Comparison of ENCODE assay signal across 8 cellular contexts in the genomic region with DNA sequence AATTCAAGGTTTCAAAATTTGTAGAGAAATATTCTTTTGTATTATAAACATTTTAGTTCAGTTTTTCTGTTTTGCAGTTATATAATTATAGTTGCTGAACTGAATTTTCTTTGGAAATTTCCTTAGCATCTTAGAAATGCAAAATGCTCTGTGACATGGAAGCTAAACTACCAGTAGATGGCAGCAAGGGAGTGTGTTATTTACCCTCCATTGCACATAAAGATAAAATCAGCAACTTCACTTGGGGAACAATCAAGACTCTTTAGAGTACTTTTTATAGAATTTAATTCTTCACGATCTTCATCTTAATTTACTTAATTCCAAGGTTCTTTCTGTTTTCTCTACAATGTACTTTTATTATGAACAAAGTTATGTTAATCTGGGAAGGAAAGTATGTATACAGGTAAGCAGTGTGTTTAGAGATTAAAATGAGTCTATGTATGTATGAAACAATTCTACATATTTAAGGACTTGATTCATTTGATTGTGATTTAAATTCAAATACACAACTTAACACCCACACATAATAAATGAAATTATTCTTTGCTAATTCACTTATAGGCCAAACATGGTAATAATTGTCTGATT.
DNase-seq lines count a peak whose midpoint lies in the region; ATAC-seq, FAIRE-seq and TF ChIP-seq lines count a peak whose summit lies in the region.

No MANE protein-coding gene starts in this region.

- no peak overlapping the region for H3K4me3 Mint-ChIP-seq in CD4-positive, alpha-beta memory T cell
- no peak overlapping the region for H3K4me3 Mint-ChIP-seq in neural crest cell
- no peak overlapping the region for H3K4me3 Mint-ChIP-seq in activated CD4-positive, alpha-beta memory T cell treated with anti-CD3 and anti-CD28 coated beads, Interleukin-2, amount 10 ng/mL, durations not matched to agents 7 days and 5 days

- H2AFZ ChIP-seq in PC-9 (no peak overlapping the region), endothelial cell of umbilical vein (ENCODE audit: low read depth, low read length) (peak overlapping the region; percentile 23)

- no peaks in the 10 kb centered on the region for H3K9me2 ChIP-seq in PC-9 (ENCODE audit: insufficient read depth)

- POLR2A ChIA-PET in CD4-positive, alpha-beta memory T cell (lab: Charles Lee; ENCODE audit: partially characterized antibody) = no interaction called here
- POLR2A ChIA-PET in PC-9 (lab: Charles Lee; ENCODE audit: unreplicated experiment) = no interaction called here
- POLR2A ChIA-PET in endothelial cell of umbilical vein (lab: Charles Lee) = no interaction called here
- POLR2A ChIA-PET in activated CD4-positive, alpha-beta memory T cell treated with anti-CD3 and anti-CD28 coated beads, Interleukin-2, amount 10 ng/mL, durations not matched to agents 7 days and 5 days (lab: Charles Lee) = no interaction called here

- H3F3A ChIP-seq in PC-9 (ENCODE audit: insufficient read depth, low read depth) = no peaks in the 10 kb centered on the region

- no peak for ATAC-seq in HG03439 (IDR thresholded peaks at IDR 0.05; ENCODE audit: unreplicated experiment)

- H3K9me3 Mint-ChIP-seq in CD4-positive, alpha-beta memory T cell = no peaks in the 10 kb centered on the region
- no peaks in the 10 kb centered on the region for H3K9me3 Mint-ChIP-seq in neural crest cell
- H3K9me3 Mint-ChIP-seq in activated CD4-positive, alpha-beta memory T cell treated with anti-CD3 and anti-CD28 coated beads, Interleukin-2, amount 10 ng/mL, durations not matched to agents 7 days and 5 days = no peaks in the 10 kb centered on the region

- no peaks in the 10 kb centered on the region for H3K36me3 Mint-ChIP-seq in CD4-positive, alpha-beta memory T cell
- H3K36me3 Mint-ChIP-seq in neural crest cell (ENCODE audit: low read depth) = peaks cover 2% of the 10 kb centered on the region
- no peaks in the 10 kb centered on the region for H3K36me3 Mint-ChIP-seq in activated CD4-positive, alpha-beta memory T cell treated with anti-CD3 and anti-CD28 coated beads, Interleukin-2, amount 10 ng/mL, durations not matched to agents 7 days and 5 days (ENCODE audit: low read depth)

- no peaks in the 10 kb centered on the region for H3K36me3 ChIP-seq in CD4-positive, alpha-beta memory T cell (ENCODE audit: insufficient read depth, low read length)
- H3K36me3 ChIP-seq in PC-9 (ENCODE audit: low read depth) = no peaks in the 10 kb centered on the region
- no peaks in the 10 kb centered on the region for H3K36me3 ChIP-seq in endothelial cell of umbilical vein (ENCODE audit: control insufficient read depth in 2 of 2, extremely low read depth in 1 of 2, insufficient read depth in 2 of 2, low read length in 2 of 2)

- no peaks in the 10 kb centered on the region for H3K4me1 Mint-ChIP-seq in CD4-positive, alpha-beta memory T cell
- no peaks in the 10 kb centered on the region for H3K4me1 Mint-ChIP-seq in neural crest cell
- no peaks in the 10 kb centered on the region for H3K4me1 Mint-ChIP-seq in activated CD4-positive, alpha-beta memory T cell treated with anti-CD3 and anti-CD28 coated beads, Interleukin-2, amount 10 ng/mL, durations not matched to agents 7 days and 5 days

- CTCF ChIA-PET in CD4-positive, alpha-beta memory T cell (lab: Charles Lee; ENCODE audit: partially characterized antibody) = interaction anchor here (1.7 kb wide), 1 partner anchor 1062 kb away, joined by 4 read pairs; no protein-coding TSS in a partner anchor
- CTCF ChIA-PET in PC-9 (lab: Charles Lee) (interaction anchor here (0.6 to 1.3 kb wide), 2 partner anchors 895 to 1069 kb away, joined by 3 read pairs; no protein-coding TSS in a partner anchor), endothelial cell of umbilical vein (lab: Charles Lee) (interaction anchor here (0.8 to 1.4 kb wide), 15 partner anchors 8 to 1062 kb away, joined by 3 to 23 read pairs (median 4); partner anchors contain the start of gene THSD7A)
- CTCF ChIA-PET in activated CD4-positive, alpha-beta memory T cell treated with anti-CD3 and anti-CD28 coated beads, Interleukin-2, amount 10 ng/mL, durations not matched to agents 7 days and 5 days (lab: Charles Lee) = interaction anchor here (0.6 kb wide), 1 partner anchor 487 kb away, joined by 3 read pairs; no protein-coding TSS in a partner anchor

- no peaks in the 10 kb centered on the region for H3K9me3 ChIP-seq in CD4-positive, alpha-beta memory T cell (ENCODE audit: control insufficient read depth in 1 of 2, low read length in 2 of 2)
- H3K9me3 ChIP-seq in PC-9 (ENCODE audit: insufficient read depth, low read depth) (no peaks in the 10 kb centered on the region), endothelial cell of umbilical vein (replicated peaks; ENCODE audit: control insufficient read depth, insufficient read depth, low read length) (no peaks in the 10 kb centered on the region)

- TF ChIP-seq CTCF in PC-9 (conservative IDR thresholded peaks at IDR 0.05) = peak; percentile 90
- peak; percentile 43 to 48 for TF ChIP-seq CTCF in endothelial cell of umbilical vein (IDR thresholded peaks at IDR 0.05; ENCODE audit: extremely low read depth in 1 of 2, insufficient read depth in 1 of 2, low read depth in 1 of 2, low read length in 2 of 2)
- TF ChIP-seq CTCF in neural crest cell (conservative IDR thresholded peaks at IDR 0.05) = peak; percentile 90

- dilution Hi-C loops in endothelial cell of umbilical vein (cut with MboI; ENCODE audit: extremely low pct_ligation_motif_present, low sequenced_read_pairs) = no loop called here

- FAIRE-seq in GM19239 (lab: Jason Lieb, UNC) (peak; percentile 4), endothelial cell of umbilical vein (lab: Jason Lieb, UNC) (peak; percentile 37)

- H3K27ac Mint-ChIP-seq in CD4-positive, alpha-beta memory T cell = no peak overlapping the region
- no peak overlapping the region for H3K27ac Mint-ChIP-seq in neural crest cell (ENCODE audit: unreplicated experiment)
- no peak overlapping the region for H3K27ac Mint-ChIP-seq in activated CD4-positive, alpha-beta memory T cell treated with anti-CD3 and anti-CD28 coated beads, Interleukin-2, amount 10 ng/mL, durations not matched to agents 7 days and 5 days

- BruUV-seq in PC-9 (replicated peaks; lab: Mats Ljungman, UMichigan) = no TSS peak
- no TSS peak for BruUV-seq in endothelial cell of umbilical vein (replicated peaks; lab: Mats Ljungman, UMichigan)

- H3K27me3 Mint-ChIP-seq in CD4-positive, alpha-beta memory T cell = no peaks in the 10 kb centered on the region
- no peaks in the 10 kb centered on the region for H3K27me3 Mint-ChIP-seq in neural crest cell (ENCODE audit: low read depth)
- H3K27me3 Mint-ChIP-seq in activated CD4-positive, alpha-beta memory T cell treated with anti-CD3 and anti-CD28 coated beads, Interleukin-2, amount 10 ng/mL, durations not matched to agents 7 days and 5 days = no peaks in the 10 kb centered on the region

- no peaks in the 10 kb centered on the region for H3K79me2 ChIP-seq in PC-9 (ENCODE audit: low read depth)
- no peaks in the 10 kb centered on the region for H3K79me2 ChIP-seq in endothelial cell of umbilical vein (ENCODE audit: control insufficient read depth, insufficient read depth, low read length)

- H4K20me1 ChIP-seq in PC-9 (ENCODE audit: insufficient read depth) = no peaks in the 10 kb centered on the region
- H4K20me1 ChIP-seq in endothelial cell of umbilical vein (replicated peaks; ENCODE audit: control insufficient read depth, extremely low read depth, insufficient read depth, low read length) = no peaks in the 10 kb centered on the region

- no peaks in the 10 kb centered on the region for H3K4me1 ChIP-seq in CD4-positive, alpha-beta memory T cell (ENCODE audit: insufficient read depth, low read length)
- H3K4me1 ChIP-seq in PC-9 (replicated peaks; ENCODE audit: insufficient read depth) (no peaks in the 10 kb centered on the region), endothelial cell of umbilical vein (ENCODE audit: control insufficient read depth, extremely low read depth, insufficient read depth, low read length) (peaks cover 5% of the 10 kb centered on the region)

- no peaks in the 10 kb centered on the region for H3K27me3 ChIP-seq in CD4-positive, alpha-beta memory T cell (ENCODE audit: insufficient read depth, low read length)
- H3K27me3 ChIP-seq in PC-9 (ENCODE audit: insufficient read depth, low read depth) = no peaks in the 10 kb centered on the region
- no peaks in the 10 kb centered on the region for H3K27me3 ChIP-seq in endothelial cell of umbilical vein (ENCODE audit: control insufficient read depth in 2 of 2, insufficient read depth in 2 of 2, low read length in 2 of 2)

- intact Hi-C loops in CD4-positive, alpha-beta memory T cell (cut with micrococcal nuclease) = loop anchor here (2.0 kb wide), 1 partner anchor 895 kb away; no protein-coding TSS in a partner anchor
- intact Hi-C loops in PC-9 (cut with micrococcal nuclease; ENCODE audit: unreplicated experiment) = loop anchor here (1.0 to 10.0 kb wide), 7 partner anchors 405 to 1069 kb away; partner anchors contain the start of gene THSD7A
- intact Hi-C loops in endothelial cell of umbilical vein (cut with micrococcal nuclease) = loop anchor here (1.0 to 5.0 kb wide), 8 partner anchors 130 to 1065 kb away; partner anchors contain the start of gene TMEM106B

- H3K4me2 ChIP-seq in PC-9 (no peak overlapping the region), endothelial cell of umbilical vein (ENCODE audit: insufficient read depth, low read length) (peak overlapping the region; percentile 15)

- no peak overlapping the region for H3K9ac ChIP-seq in endothelial cell of umbilical vein (replicated peaks; ENCODE audit: extremely low read depth, insufficient read depth, low read length)

- no peak overlapping the region for H3K27ac ChIP-seq in CD4-positive, alpha-beta memory T cell (ENCODE audit: low read depth, low read length)
- H3K27ac ChIP-seq in PC-9 (no peak overlapping the region), endothelial cell of umbilical vein (ENCODE audit: insufficient read depth, low read depth, low read length) (peak overlapping the region; percentile 1)

- peak in 3 of 5 donors; percentile 0 to 7 (median 1) for DNase-seq in CD4-positive, alpha-beta memory T cell
- DNase-seq in GM19239 (ENCODE audit: insufficient read length, low spot score) (peak; percentile 5), PC-9 (peak in 1 of 2 experiments; percentile 54), endothelial cell of umbilical vein (ENCODE audit: low read depth, low spot score) (peak; percentile 86), neural crest cell (ENCODE audit: low read depth, low spot score) (no peak)
- DNase-seq in Jurkat, Clone E6-1 (ENCODE audit: low read depth, low spot score) = peak; percentile 50
- DNase-seq in activated CD4-positive, alpha-beta memory T cell treated with anti-CD3 and anti-CD28 coated beads, Interleukin-2, amount 10 ng/mL, durations not matched to agents 7 days and 5 days = no peak

- no peaks in the 10 kb centered on the region for H3K9me1 ChIP-seq in endothelial cell of umbilical vein (replicated peaks; ENCODE audit: control insufficient read depth, extremely low read depth, insufficient read depth, low read length)

- TF ChIP-seq POLR2A in endothelial cell of umbilical vein (IDR thresholded peaks at IDR 0.05; ENCODE audit: low read depth, low read length) = no peak

- H3K4me3 ChIP-seq in CD4-positive, alpha-beta memory T cell (ENCODE audit: low read length in 2 of 2) = no peak overlapping the region
- no peak overlapping the region for H3K4me3 ChIP-seq in Jurkat, Clone E6-1 (ENCODE audit: low read length)
- H3K4me3 ChIP-seq in PC-9 (no peak overlapping the region), endothelial cell of umbilical vein (replicated peaks in 1 of 3; ENCODE audit: insufficient read depth in 1 of 3, low read depth in 1 of 3, low read length in 3 of 3) (no peak overlapping the region)

Comparison
In these comparisons a context has a peak if more than half of its experiments do, and no peak if none do; other contexts are left out.
1. DNase-seq: peak in CD4-positive, alpha-beta memory T cell (3 of 5), GM19239 (single experiment), Jurkat, Clone E6-1 (single experiment) and endothelial cell of umbilical vein (single experiment); none in neural crest cell (single experiment) and activated CD4-positive, alpha-beta memory T cell treated with anti-CD3 and anti-CD28 coated beads, Interleukin-2, amount 10 ng/mL, durations not matched to agents 7 days and 5 days (single experiment).
2. Peak in every context shown above with its lines, with median percentiles within 50 percentile points of each other: CTCF ChIP-seq.